ENCODE assay signal across 10 cellular contexts in the genomic region with DNA sequence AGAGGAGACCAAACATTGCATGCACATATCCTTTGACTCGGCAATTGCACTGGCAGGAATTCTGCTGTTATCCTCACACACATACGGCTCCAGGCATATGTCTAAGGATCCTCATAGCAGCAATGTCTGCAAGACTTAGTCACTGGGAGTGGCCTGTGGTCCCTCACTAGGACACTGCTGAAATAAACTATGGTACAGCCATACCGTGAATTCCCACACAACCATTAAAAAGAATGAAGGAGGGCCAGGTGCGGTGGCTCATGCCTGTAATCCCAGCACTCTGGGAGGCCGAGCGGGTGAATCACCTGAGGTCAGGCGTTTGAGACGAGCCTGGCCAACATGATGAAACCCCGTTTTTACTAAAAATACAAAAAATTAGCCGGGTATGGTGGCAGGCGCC.
A peak's percentile ranks its signal among the peaks of the same experiment; 100 is the strongest.
DNase-seq lines count a peak whose midpoint lies in the region; ATAC-seq, FAIRE-seq and TF ChIP-seq lines count a peak whose summit lies in the region.
"Had no signal": no experiment of that assay in that cellular context is flagged by ENCODE, and none has a peak within 500 bp of the region (broad histone marks: within the 10 kb centered on the region; RNA-seq: fewer than 3 reads in every experiment).

No MANE protein-coding gene starts in this region.

- H3K27ac ChIP-seq in astrocyte (ENCODE audit: low read depth, low read length), result peak overlapping the region; percentile 75

- H3K27ac Mint-ChIP-seq in HFFc6 (peak overlapping the region; percentile 99), astrocyte (ENCODE audit: unreplicated experiment) (peak overlapping the region; percentile 94), memory B cell (peak overlapping the region; percentile 25)
- H3K27ac Mint-ChIP-seq: endodermal cell had no signal

- peak overlapping the region; percentile 59 for H3K9ac ChIP-seq in astrocyte (ENCODE audit: low read length)

- no peaks in the 10 kb centered on the region for H3K27me3 Mint-ChIP-seq in HFFc6 (ENCODE audit: insufficient read depth)
- no peaks in the 10 kb centered on the region for H3K27me3 Mint-ChIP-seq in astrocyte (ENCODE audit: low read depth, unreplicated experiment)
- H3K27me3 Mint-ChIP-seq in memory B cell, result no peaks in the 10 kb centered on the region

- DNase-seq in AG08395 (ENCODE audit: low spot score), result peak; percentile 83
- DNase-seq in HFFc6, result peak; percentile 96
- peak; percentile 98 for DNase-seq in astrocyte (ENCODE audit: low read depth)
- DNase-seq in memory B cell (ENCODE audit: low spot score in 2 of 2), result no peak
- no peak for DNase-seq in stimulated activated CD4-positive, alpha-beta T cell treated with anti-CD3 and anti-CD28 coated beads, Interleukin-12 subunit alpha, Interleukin-12 subunit beta, amount 100 ng/mL, for 4 hours
- no peak for DNase-seq in NCI-H1105 (lab: John Stamatoyannopoulos, UW)
- no peak for DNase-seq in activated T-cell treated with anti-CD3 and anti-CD28 coated beads, Interleukin-2, amount 50 U/mL, for 1 hour
- no peak for DNase-seq in stimulated activated CD4-positive, alpha-beta T cell treated with anti-CD3 and anti-CD28 coated beads, Interleukin-2, amount 100 ng/mL, for 24 hours
- DNase-seq: endodermal cell, NCI-H2171 had no signal

- no peak for FAIRE-seq in astrocyte (lab: Jason Lieb, UNC)

- H4K20me1 ChIP-seq in astrocyte (ENCODE audit: insufficient read depth, low read length), result no peaks in the 10 kb centered on the region

- peaks cover 45% of the 10 kb centered on the region for H3K4me1 ChIP-seq in astrocyte (ENCODE audit: insufficient read depth, low read length)

- TF ChIP-seq CTCF in HFFc6 (IDR thresholded peaks at IDR 0.05), result no peak
- TF ChIP-seq CTCF in astrocyte (IDR thresholded peaks at IDR 0.05; ENCODE audit: insufficient read depth, low read depth, low read length), result no peak

- H3K36me3 Mint-ChIP-seq in HFFc6 (ENCODE audit: low read depth) (no peaks in the 10 kb centered on the region), astrocyte (ENCODE audit: low read depth, unreplicated experiment) (no peaks in the 10 kb centered on the region), memory B cell (no peaks in the 10 kb centered on the region)

- H3K9me3 ChIP-seq in astrocyte (ENCODE audit: insufficient read depth, low read depth, low read length), result no peaks in the 10 kb centered on the region

- peaks cover 87% of the 10 kb centered on the region for H3K4me1 Mint-ChIP-seq in HFFc6 (ENCODE audit: low read depth)
- H3K4me1 Mint-ChIP-seq in astrocyte (ENCODE audit: low read depth, unreplicated experiment), result peaks cover 55% of the 10 kb centered on the region
- peaks cover 47% of the 10 kb centered on the region for H3K4me1 Mint-ChIP-seq in memory B cell

- H3K36me3 ChIP-seq in astrocyte (ENCODE audit: insufficient read depth, low read length), result no peaks in the 10 kb centered on the region

- peak overlapping the region; percentile 63 for H3K4me2 ChIP-seq in astrocyte (ENCODE audit: low read length)

- no peak for ATAC-seq in memory B cell (ENCODE audit: low read depth)

- no peaks in the 10 kb centered on the region for H3K27me3 ChIP-seq in astrocyte (ENCODE audit: insufficient read depth, low read length)

- H3K4me3 Mint-ChIP-seq in HFFc6, result peak overlapping the region; percentile 51
- peak overlapping the region; percentile 20 for H3K4me3 Mint-ChIP-seq in astrocyte (ENCODE audit: unreplicated experiment)
- H3K4me3 Mint-ChIP-seq in memory B cell, result no peak overlapping the region
- H3K4me3 Mint-ChIP-seq: endodermal cell had no signal

- H3K79me2 ChIP-seq in astrocyte (ENCODE audit: insufficient read depth, low read length), result no peaks in the 10 kb centered on the region

- H3K9me3 Mint-ChIP-seq in HFFc6 (no peaks in the 10 kb centered on the region), astrocyte (ENCODE audit: unreplicated experiment) (no peaks in the 10 kb centered on the region), memory B cell (no peaks in the 10 kb centered on the region)
- H3K9me3 Mint-ChIP-seq: endodermal cell had no signal

- H3K4me3 ChIP-seq in astrocyte (ENCODE audit: insufficient read depth, low read depth, low read length), result no peak overlapping the region

- no peak overlapping the region for H2AFZ ChIP-seq in astrocyte (ENCODE audit: low read depth, low read length)

Comparison
In these comparisons a context has a peak if more than half of its experiments do, and no peak if none do; other contexts are left out.
1. DNase-seq: peak in AG08395 (single experiment), HFFc6 (single experiment) and astrocyte (single experiment); none in memory B cell (0 of 2), stimulated activated CD4-positive, alpha-beta T cell treated with anti-CD3 and anti-CD28 coated beads, Interleukin-12 subunit alpha, Interleukin-12 subunit beta, amount 100 ng/mL, for 4 hours (single experiment), NCI-H1105 (single experiment), activated T-cell treated with anti-CD3 and anti-CD28 coated beads, Interleukin-2, amount 50 U/mL, for 1 hour (single experiment) and stimulated activated CD4-positive, alpha-beta T cell treated with anti-CD3 and anti-CD28 coated beads, Interleukin-2, amount 100 ng/mL, for 24 hours (0 of 2).
2. H3K27ac Mint-ChIP-seq: peak in every context shown above with its lines; median percentile 99 in HFFc6; 94 in astrocyte; 25 in memory B cell.